14 cellular contexts compared by ENCODE assay signal in the genomic region with DNA sequence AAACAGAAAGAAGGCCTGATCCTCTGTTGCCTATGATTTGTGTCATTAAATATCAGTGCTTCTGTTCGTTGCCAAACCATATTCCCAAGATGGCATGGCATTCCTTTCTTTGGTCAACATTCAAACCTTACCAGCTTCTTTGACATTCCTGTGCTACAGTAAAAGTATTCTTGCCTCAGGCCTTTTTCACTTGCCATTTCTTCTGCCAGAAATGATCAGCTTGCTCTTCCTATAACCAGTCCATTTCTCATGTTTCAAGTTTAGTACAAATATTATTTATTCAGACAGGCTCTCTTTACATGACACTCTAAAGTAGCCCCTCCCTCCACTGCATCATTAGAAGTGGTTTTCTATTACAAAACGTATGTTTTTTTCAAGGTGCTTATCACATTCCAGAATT.
A peak's percentile ranks its signal among the peaks of the same experiment; 100 is the strongest.
DNase-seq lines count a peak whose midpoint lies in the region; ATAC-seq and TF ChIP-seq lines count a peak whose summit lies in the region.
"Had no signal": no experiment of that assay in that cellular context is flagged by ENCODE, and none has a peak within 500 bp of the region (broad histone marks: within the 10 kb centered on the region; RNA-seq: fewer than 3 reads in every experiment).

No MANE protein-coding gene starts in this region.

- DNase-seq in COLO829 (ENCODE audit: low spot score) (peak; percentile 8), H4 (ENCODE audit: low spot score) (peak; percentile 21), RWPE1 (ENCODE audit: low spot score) (peak; percentile 3), fibroblast of gingiva (ENCODE audit: low read depth) (peak; percentile 48), activated gamma-delta T cell treated with Interleukin-2 at 50 U/mL for 16 hours (no peak), adrenal gland (no peak), posterior cingulate gyrus (no peak), natural killer cell (no peak)
- DNase-seq: Caco-2, HCEC 1CT, NCI-H1048, SIG-M5 had no signal

- H3K4me3 Mint-ChIP-seq in natural killer cell = no peak overlapping the region
- H3K4me3 Mint-ChIP-seq: CD14-positive monocyte had no signal

- CTCF ChIA-PET in RWPE1 (lab: Yijun Ruan, JAX) = no interaction called here

- H3K4me3 ChIP-seq in adrenal gland = no peak overlapping the region

- POLR2A ChIA-PET in RWPE1 (lab: Yijun Ruan, JAX; ENCODE audit: low non-redundant PET) = no interaction called here

- no peak overlapping the region for H3K27ac ChIP-seq in RWPE1
- no peak overlapping the region for H3K27ac ChIP-seq in adrenal gland

- TF ChIP-seq CTCF in RWPE1 (conservative IDR thresholded peaks at IDR 0.05; ENCODE audit: low read depth) (no peak), adrenal gland (IDR thresholded peaks at IDR 0.05) (no peak), natural killer cell (IDR thresholded peaks at IDR 0.05) (no peak)

- H3K27me3 Mint-ChIP-seq in natural killer cell (ENCODE audit: low read depth in 2 of 2) = no peaks in the 10 kb centered on the region

- H3K27ac Mint-ChIP-seq in natural killer cell = no peak overlapping the region

- 57 to 67% (median 58%) methylated on average over 2 of the region's 2 CpGs for WGBS in adrenal gland, 4 donors

- H3K4me1 Mint-ChIP-seq in natural killer cell = no peaks in the 10 kb centered on the region
- H3K4me1 Mint-ChIP-seq: CD14-positive monocyte had no signal

- no peaks in the 10 kb centered on the region for H3K36me3 ChIP-seq in adrenal gland (replicated peaks in 1 of 2)

- H3K9me3 ChIP-seq in adrenal gland (replicated peaks in 1 of 3) = no peaks in the 10 kb centered on the region
- H3K9me3 ChIP-seq: Caco-2 had no signal

- H3K9me3 Mint-ChIP-seq in natural killer cell = peaks cover 6 to 10% of the 10 kb centered on the region in 2 donors

- no peak for TF ChIP-seq POLR2A in adrenal gland (IDR thresholded peaks at IDR 0.05)

- H3K4me1 ChIP-seq in adrenal gland (replicated peaks in 1 of 2) = no peaks in the 10 kb centered on the region
- H3K4me1 ChIP-seq: Caco-2 had no signal

- no peaks in the 10 kb centered on the region for H3K27me3 ChIP-seq in adrenal gland

- ATAC-seq in natural killer cell = no peak
- ATAC-seq: Panc1 had no signal

- intact Hi-C loops in adrenal gland (cut with DNase I) = no loop called here
- intact Hi-C loops in posterior cingulate gyrus (cut with DNase I) = no loop called here
- intact Hi-C loops in natural killer cell (cut with micrococcal nuclease) = no loop called here

- H3K36me3 Mint-ChIP-seq in natural killer cell = no peaks in the 10 kb centered on the region
- H3K36me3 Mint-ChIP-seq: CD14-positive monocyte had no signal

Comparison
In these comparisons a context has a peak if more than half of its experiments do, and no peak if none do; other contexts are left out.
1. DNase-seq: peak in COLO829 (single experiment), H4 (single experiment), RWPE1 (single experiment) and fibroblast of gingiva (single experiment); none in activated gamma-delta T cell treated with Interleukin-2 at 50 U/mL for 16 hours (single experiment), adrenal gland (0 of 7), posterior cingulate gyrus (0 of 10) and natural killer cell (single experiment).